Comparison of ENCODE assay signal across 24 cellular contexts in the genomic region with DNA sequence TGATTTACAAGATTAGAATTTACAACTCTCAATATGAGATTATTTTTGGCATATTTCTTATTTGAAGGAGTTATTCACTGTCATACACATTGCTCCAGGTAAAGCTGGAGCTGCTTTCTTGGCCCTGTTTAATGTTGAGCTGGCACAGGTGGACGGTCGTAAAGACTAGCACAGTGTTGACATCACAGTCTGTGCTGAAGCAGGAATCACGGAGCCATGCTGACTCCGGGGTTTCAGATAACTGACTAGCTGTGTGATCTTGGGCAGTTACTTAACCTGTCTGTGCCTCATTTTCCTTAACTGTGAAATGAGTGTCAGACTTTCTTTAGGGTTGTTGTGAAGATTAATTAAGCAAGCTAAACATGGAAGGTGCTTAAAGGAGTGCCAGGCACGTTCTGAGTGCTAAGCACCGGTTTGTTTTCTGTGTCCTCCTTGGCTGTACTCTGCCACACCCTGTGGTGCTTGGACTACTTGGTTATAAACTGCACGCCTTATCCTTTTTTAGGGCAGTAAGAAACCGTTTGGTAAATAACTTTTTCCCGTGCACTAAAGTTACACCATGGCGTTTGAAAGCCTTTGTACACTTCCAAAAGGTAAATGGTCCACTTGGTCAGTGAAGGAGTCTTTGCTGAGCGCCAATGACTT. TPM values are rescaled to one million over a fixed set of nuclear protein-coding genes. Genes with fewer than 3 reads are reported as not detected.
DNase-seq lines count a peak whose midpoint lies in the region; ATAC-seq, FAIRE-seq and TF ChIP-seq lines count a peak whose summit lies in the region.
"Had no signal": no experiment of that assay in that cellular context is flagged by ENCODE, and none has a peak within 500 bp of the region (broad histone marks: within the 10 kb centered on the region; RNA-seq: fewer than 3 reads in every experiment).

No MANE protein-coding gene starts in this region.

- no peak for TF ChIP-seq POLR2A in K562 (conservative IDR thresholded peaks at IDR 0.05)
- no peak for TF ChIP-seq POLR2A in prostate gland (IDR thresholded peaks at IDR 0.05)

- intact Hi-C loops in K562 (cut with micrococcal nuclease), result no loop called here
- intact Hi-C loops in prostate gland (cut with DNase I), result no loop called here

- no peak overlapping the region for H3K4me3 ChIP-seq in CD4-positive, CD25-positive, alpha-beta regulatory T cell (ENCODE audit: low read depth, low read length)
- H3K4me3 ChIP-seq in Loucy (ENCODE audit: low read length, poor library complexity, severe bottlenecking) (no peak overlapping the region), K562 (no peak overlapping the region), prostate gland (no peak overlapping the region), neuronal stem cell (ENCODE audit: low read length in 2 of 2) (no peak overlapping the region)
- H3K4me3 ChIP-seq: BLaER1, GM23338 had no signal

- no peaks in the 10 kb centered on the region for H4K20me1 ChIP-seq in Loucy (ENCODE audit: insufficient read depth, low read length, poor library complexity, severe bottlenecking)
- no peaks in the 10 kb centered on the region for H4K20me1 ChIP-seq in K562 (replicated peaks; ENCODE audit: control insufficient read depth, insufficient read depth, low read length)
- H4K20me1 ChIP-seq: BLaER1 had no signal

- H3F3A ChIP-seq in Loucy (ENCODE audit: low read depth), result no peaks in the 10 kb centered on the region

- H3K4me1 Mint-ChIP-seq in CD4-positive, CD25-positive, alpha-beta regulatory T cell, result peaks cover 0 to 9% (median 7%) of the 10 kb centered on the region in 4 donors
- H3K4me1 Mint-ChIP-seq in activated CD4-positive, alpha-beta memory T cell treated with anti-CD3 and anti-CD28 coated beads, Interleukin-2, amount 10 ng/mL, durations not matched to agents 7 days and 5 days, result peaks cover 14% of the 10 kb centered on the region
- H3K4me1 Mint-ChIP-seq: B cell, GM23338, H9 had no signal

- no peak overlapping the region for H3K4me3 Mint-ChIP-seq in CD4-positive, CD25-positive, alpha-beta regulatory T cell
- H3K4me3 Mint-ChIP-seq in activated CD4-positive, alpha-beta memory T cell treated with anti-CD3 and anti-CD28 coated beads, Interleukin-2, amount 10 ng/mL, durations not matched to agents 7 days and 5 days, result no peak overlapping the region
- H3K4me3 Mint-ChIP-seq: B cell; CD4-positive, alpha-beta T cell; CD8-positive, alpha-beta memory T cell; GM23338; H9; HFFc6 had no signal

- no peak overlapping the region for H2BK120ac ChIP-seq in neuronal stem cell (ENCODE audit: low read depth, low read length)

- no peak for DNase-seq in CD4-positive, CD25-positive, alpha-beta regulatory T cell
- DNase-seq in K562 (ENCODE audit: extremely low read depth in 1 of 4, low spot score in 3 of 4), result no peak
- DNase-seq in prostate gland (ENCODE audit: low spot score), result peak; percentile 67
- no peak for DNase-seq in EL
- DNase-seq in DMS153 treated with DMSO at 0.1 percent for 48 hours (lab: John Stamatoyannopoulos, UW; ENCODE audit: unreplicated experiment), result no peak
- no peak for DNase-seq in neuronal stem cell (ENCODE audit: low spot score)
- no peak for DNase-seq in activated CD4-positive, alpha-beta memory T cell treated with anti-CD3 and anti-CD28 coated beads, Interleukin-2, amount 10 ng/mL, durations not matched to agents 7 days and 5 days
- DNase-seq: CD4-positive, alpha-beta T cell; CD8-positive, alpha-beta memory T cell; DMS 273 treated with DMSO at 0.1 percent for 48 hours; DMS53; DMS79 treated with DMSO at 0.1 percent for 48 hours; H9; HFFc6 had no signal

- FAIRE-seq in K562 (lab: Jason Lieb, UNC), result peak; percentile 73
- FAIRE-seq: D721Med, G401.6, GM19239 had no signal

- no peak for TF ChIP-seq RAD21 in K562 (CRISPR knock-in tag; conservative IDR thresholded peaks at IDR 0.05 in 1 of 2, IDR thresholded peaks at IDR 0.05 in 1 of 2)

- TF ChIP-seq EP300 in K562 (IDR thresholded peaks at IDR 0.05; ENCODE audit: low read length), result no peak

- no peaks in the 10 kb centered on the region for H3K9me2 ChIP-seq in Loucy (replicated peaks; ENCODE audit: low read depth, low read length)

- no peak overlapping the region for H3K14ac ChIP-seq in neuronal stem cell (ENCODE audit: low read length)

- no TSS peak for BruUV-seq in K562 (replicated peaks; lab: Mats Ljungman, UMichigan)

- peaks cover 9% of the 10 kb centered on the region for H3K36me3 ChIP-seq in CD4-positive, CD25-positive, alpha-beta regulatory T cell (ENCODE audit: control insufficient read depth, insufficient read depth, low read length)
- H3K36me3 ChIP-seq in Loucy (ENCODE audit: insufficient read depth, low read length) (peaks cover 3% of the 10 kb centered on the region; the same call in 1 of the 2 replicates), K562 (ENCODE audit: control insufficient read depth, insufficient read depth, low read length) (peaks cover 71% of the 10 kb centered on the region), prostate gland (peaks cover 0 to 4% of the 10 kb centered on the region in 2 donors), neuronal stem cell (replicated peaks in 1 of 2; ENCODE audit: control insufficient read depth in 2 of 2, insufficient read depth in 2 of 2, low read length in 2 of 2) (peaks cover 13 to 55% of the 10 kb centered on the region in 2 donors)

- H3K79me1 ChIP-seq in neuronal stem cell (ENCODE audit: low read depth, low read length), result no peaks in the 10 kb centered on the region

- no peaks in the 10 kb centered on the region for H3K4me1 ChIP-seq in CD4-positive, CD25-positive, alpha-beta regulatory T cell (ENCODE audit: control insufficient read depth, insufficient read depth, low read length, poor library complexity, severe bottlenecking)
- H3K4me1 ChIP-seq in Loucy (ENCODE audit: insufficient read depth, low read length, poor library complexity, severe bottlenecking) (peaks cover 16% of the 10 kb centered on the region), K562 (replicated peaks in 1 of 2; ENCODE audit: control insufficient read depth in 2 of 2, insufficient read depth in 2 of 2, low read length in 2 of 2) (peaks cover 3 to 6% of the 10 kb centered on the region in 2 experiments; a peak in 3 of 5 replicates), prostate gland (replicated peaks) (peaks cover 4% of the 10 kb centered on the region), neuronal stem cell (ENCODE audit: control insufficient read depth in 2 of 2, insufficient read depth in 1 of 2, low read depth in 1 of 2, low read length in 2 of 2) (no peaks in the 10 kb centered on the region)

- H2AFZ ChIP-seq in Loucy (ENCODE audit: low read length) (no peak overlapping the region), K562 (ENCODE audit: low read depth, low read length) (no peak overlapping the region), neuronal stem cell (ENCODE audit: low read length) (no peak overlapping the region)
- H2AFZ ChIP-seq: GM23338 had no signal

- 78% methylated on average over 11 of the region's 11 CpGs for WGBS in K562 (ENCODE audit: insufficient coverage, low coverage, missing lambda C conversion rate)
- WGBS in prostate gland, result 71% methylated on average over 11 of the region's 11 CpGs
- WGBS in neuronal stem cell (ENCODE audit: extremely low coverage in 2 of 2, insufficient read length in 2 of 2, insufficient replicate concordance in 1 of 2), 2 donors, result no CpG with 5 or more reads among the region's 11 CpGs

- no peaks in the 10 kb centered on the region for H3K9me3 Mint-ChIP-seq in CD4-positive, CD25-positive, alpha-beta regulatory T cell
- no peaks in the 10 kb centered on the region for H3K9me3 Mint-ChIP-seq in activated CD4-positive, alpha-beta memory T cell treated with anti-CD3 and anti-CD28 coated beads, Interleukin-2, amount 10 ng/mL, durations not matched to agents 7 days and 5 days
- H3K9me3 Mint-ChIP-seq: CD4-positive, alpha-beta T cell; CD8-positive, alpha-beta memory T cell; GM23338; H9; HFFc6 had no signal

- H3K36me3 Mint-ChIP-seq in CD4-positive, CD25-positive, alpha-beta regulatory T cell, result peaks cover 46% of the 10 kb centered on the region
- H3K36me3 Mint-ChIP-seq in activated CD4-positive, alpha-beta memory T cell treated with anti-CD3 and anti-CD28 coated beads, Interleukin-2, amount 10 ng/mL, durations not matched to agents 7 days and 5 days (ENCODE audit: low read depth), result peaks cover 29% of the 10 kb centered on the region

- H2BK12ac ChIP-seq in neuronal stem cell (ENCODE audit: low read length), result no peak overlapping the region

- H2BK15ac ChIP-seq in neuronal stem cell (ENCODE audit: low read length), result no peak overlapping the region

- no peak overlapping the region for H3K18ac ChIP-seq in neuronal stem cell (ENCODE audit: low read length)

- no peaks in the 10 kb centered on the region for H3K9me3 ChIP-seq in CD4-positive, CD25-positive, alpha-beta regulatory T cell (ENCODE audit: control insufficient read depth in 2 of 2, low read length in 2 of 2)
- H3K9me3 ChIP-seq in Loucy (ENCODE audit: insufficient read depth, low read depth, low read length) (no peaks in the 10 kb centered on the region), K562 (replicated peaks; ENCODE audit: control insufficient read depth, insufficient read depth, low read depth, low read length) (no peaks in the 10 kb centered on the region), prostate gland (no peaks in the 10 kb centered on the region), neuronal stem cell (replicated peaks in 1 of 2; ENCODE audit: control insufficient read depth in 2 of 2, insufficient read depth in 1 of 2, low read depth in 1 of 2, low read length in 2 of 2) (no peaks in the 10 kb centered on the region)
- H3K9me3 ChIP-seq: BLaER1 had no signal

- no peak overlapping the region for H3K9ac ChIP-seq in Loucy (ENCODE audit: low read depth, low read length, poor library complexity, severe bottlenecking)
- H3K9ac ChIP-seq in K562 (ENCODE audit: insufficient read depth in 1 of 2, low read depth in 2 of 2, low read length in 2 of 2), result no peak overlapping the region; a peak in 1 of 4 replicates
- H3K9ac ChIP-seq in neuronal stem cell (ENCODE audit: low read depth, low read length, poor library complexity), result no peak overlapping the region
- H3K9ac ChIP-seq: BLaER1 had no signal

- H3K27me3 Mint-ChIP-seq in CD4-positive, CD25-positive, alpha-beta regulatory T cell, result no peaks in the 10 kb centered on the region
- H3K27me3 Mint-ChIP-seq in activated CD4-positive, alpha-beta memory T cell treated with anti-CD3 and anti-CD28 coated beads, Interleukin-2, amount 10 ng/mL, durations not matched to agents 7 days and 5 days, result no peaks in the 10 kb centered on the region
- H3K27me3 Mint-ChIP-seq: B cell; CD4-positive, alpha-beta T cell; CD8-positive, alpha-beta memory T cell had no signal

- H3K4me2 ChIP-seq in Loucy (ENCODE audit: low read depth, low read length, poor library complexity, severe bottlenecking) (peak overlapping the region; percentile 46), K562 (ENCODE audit: insufficient read depth, low read length) (no peak overlapping the region), neuronal stem cell (ENCODE audit: insufficient read depth, low read length, poor library complexity, severe bottlenecking) (no peak overlapping the region)
- H3K4me2 ChIP-seq: BLaER1, GM23338 had no signal

- no peak for ATAC-seq in CD4-positive, CD25-positive, alpha-beta regulatory T cell (ENCODE audit: low read depth in 2 of 2)
- peak; percentile 31 for ATAC-seq in K562
- ATAC-seq: GM23338, HCT116 had no signal

- POLR2A ChIA-PET in K562 (lab: Yijun Ruan, JAX), result interaction anchor here (0.6 to 2.6 kb wide), 3 partner anchors 12 to 33 kb away, joined by 3 to 11 read pairs (median 3); no protein-coding TSS in a partner anchor
- POLR2A ChIA-PET in activated CD4-positive, alpha-beta memory T cell treated with anti-CD3 and anti-CD28 coated beads, Interleukin-2, amount 10 ng/mL, durations not matched to agents 7 days and 5 days (lab: Charles Lee), result no interaction called here

- H3K27ac ChIP-seq in CD4-positive, CD25-positive, alpha-beta regulatory T cell (ENCODE audit: insufficient read depth, low read length, poor library complexity, severe bottlenecking), result no peak overlapping the region
- H3K27ac ChIP-seq in K562 (ENCODE audit: extremely low read depth, low read depth, low read length) (no peak overlapping the region), prostate gland (no peak overlapping the region), neuronal stem cell (replicated peaks; ENCODE audit: low read length) (no peak overlapping the region)
- H3K27ac ChIP-seq: 22Rv1, BLaER1, C4-2B had no signal

- H3K23ac ChIP-seq in neuronal stem cell (ENCODE audit: low read depth, low read length, poor library complexity), result no peak overlapping the region

- H3K27me3 ChIP-seq in CD4-positive, CD25-positive, alpha-beta regulatory T cell (ENCODE audit: control insufficient read depth, insufficient read depth, low read length), result no peaks in the 10 kb centered on the region
- H3K27me3 ChIP-seq in Loucy (ENCODE audit: insufficient read depth, low read length, poor library complexity, severe bottlenecking), result no peaks in the 10 kb centered on the region
- H3K27me3 ChIP-seq in K562 (ENCODE audit: control insufficient read depth in 2 of 2, insufficient read depth in 2 of 2, low read length in 2 of 2), result no peaks in the 10 kb centered on the region
- no peaks in the 10 kb centered on the region for H3K27me3 ChIP-seq in prostate gland (replicated peaks; ENCODE audit: insufficient read depth)
- H3K27me3 ChIP-seq in neuronal stem cell (ENCODE audit: control insufficient read depth in 3 of 3, insufficient read depth in 3 of 3, low read depth in 1 of 3, low read length in 3 of 3), result no peaks in the 10 kb centered on the region
- H3K27me3 ChIP-seq: BLaER1 had no signal

- no peak overlapping the region for H4K91ac ChIP-seq in neuronal stem cell (ENCODE audit: low read depth, low read length, poor library complexity)

- CTCF ChIA-PET in K562 (lab: Yijun Ruan, JAX; ENCODE audit: low intra/inter-chr PET ratio), result no interaction called here
- CTCF ChIA-PET in activated CD4-positive, alpha-beta memory T cell treated with anti-CD3 and anti-CD28 coated beads, Interleukin-2, amount 10 ng/mL, durations not matched to agents 7 days and 5 days (lab: Charles Lee), result no interaction called here

- H3K79me2 ChIP-seq in Loucy (ENCODE audit: insufficient read depth, low read length), result no peaks in the 10 kb centered on the region
- no peaks in the 10 kb centered on the region for H3K79me2 ChIP-seq in K562 (ENCODE audit: control insufficient read depth, insufficient read depth, low read length)

- in situ Hi-C loops in K562 (cut with MboI), result no loop called here

- H3K9me1 ChIP-seq in K562 (ENCODE audit: control insufficient read depth, insufficient read depth, low read length), result peaks cover 3% of the 10 kb centered on the region

- TF ChIP-seq CTCF in Loucy (conservative IDR thresholded peaks at IDR 0.05; ENCODE audit: low read length) (no peak), K562 (IDR thresholded peaks at IDR 0.05 in 2 of 3, conservative IDR thresholded peaks at IDR 0.05 in 1 of 3; ENCODE audit: insufficient read depth in 2 of 3, low read depth in 1 of 3, low read length in 3 of 3) (no peak), prostate gland (IDR thresholded peaks at IDR 0.05) (no peak)

- no peak overlapping the region for H2BK5ac ChIP-seq in neuronal stem cell (ENCODE audit: low read length)

- no peak overlapping the region for H2AK5ac ChIP-seq in neuronal stem cell (ENCODE audit: low read depth, low read length)

- no peak overlapping the region for H4K8ac ChIP-seq in neuronal stem cell (ENCODE audit: low read depth, low read length)

- H3K27ac Mint-ChIP-seq in CD4-positive, CD25-positive, alpha-beta regulatory T cell, result peak overlapping the region in 2 of 3 donors; percentile 20 to 48
- H3K27ac Mint-ChIP-seq in activated CD4-positive, alpha-beta memory T cell treated with anti-CD3 and anti-CD28 coated beads, Interleukin-2, amount 10 ng/mL, durations not matched to agents 7 days and 5 days, result no peak overlapping the region
- H3K27ac Mint-ChIP-seq: B cell; CD4-positive, alpha-beta T cell; CD8-positive, alpha-beta memory T cell; GM23338; HFFc6 had no signal

- no peak overlapping the region for H3K4ac ChIP-seq in neuronal stem cell (ENCODE audit: low read length)

RNA-seq across cellular contexts. Expression of a gene that starts 47.7 kb away (rescaled TPM):
- total RNA-seq in CD4-positive, CD25-positive, alpha-beta regulatory T cell, result 9.6 TPM
- polyA plus RNA-seq in CD4-positive, CD25-positive, alpha-beta regulatory T cell, result 10 to 100 TPM in 3 of 4 donors, 1 to 10 TPM in 1; 8.3 to 13.5 (median 12.6) TPM
- total RNA-seq in K562 (2011; cell fraction: chromatin; rRNA removed; ENCODE audit: low replicate concordance), result 95.4 and 308 TPM in 2 replicates
- 44.7 and 52.6 TPM in 2 replicates for total RNA-seq in K562 (2011; cell fraction: nucleolus; rRNA removed)
- total RNA-seq in K562 (2011; cell fraction: nucleoplasm; rRNA removed), result 111 and 142 TPM in 2 replicates
- total RNA-seq in K562 (2014; rRNA removed), result 24.7 and 28.3 TPM in 2 replicates
- 21.9 and 24.0 TPM in 2 replicates for total RNA-seq in K562 (2014; rRNA removed; fragmentation: Illumina TruSeq; extraction: Trizol)
- 17.7 and 20.6 TPM in 2 replicates for total RNA-seq in K562 (2015; rRNA removed; fragmentation: Illumina TruSeq; extraction: Trizol)
- 23.1 and 27.1 TPM in 2 replicates for total RNA-seq in K562 (2021)
- polyA plus RNA-seq in K562 (2011; rRNA removed), result 33.3 and 37.9 TPM in 2 replicates
- polyA plus RNA-seq in K562 (2011; cell fraction: cytosol; rRNA removed), result 44.5 and 61.9 TPM in 2 replicates
- polyA plus RNA-seq in K562 (2011; cell fraction: nucleus; rRNA removed), result 138 and 267 TPM in 2 replicates
- polyA plus RNA-seq in K562 (2012), result 27.1 and 46.7 TPM in 2 replicates
- polyA plus RNA-seq in K562 (2014; fragmentation: Illumina TruSeq; extraction: Trizol), result 20.3 and 36.5 TPM in 2 replicates
- 1 to 10 TPM; 1.3 to 1.6 TPM for polyA plus RNA-seq in K562 (2014; fragmentation: Nextera tagmentation; extraction: Ambion mirVana)
- 39.3 and 42.5 TPM in 2 replicates for polyA plus RNA-seq in K562 (2014; rRNA removed)
- 42.0 and 45.1 TPM in 2 replicates for polyA minus RNA-seq in K562 (2011; rRNA and poly(A)+ RNA removed)
- 20.7 and 21.2 TPM in 2 replicates for polyA minus RNA-seq in K562 (2011; cell fraction: cytosol; rRNA and poly(A)+ RNA removed)
- 40.8 and 41.6 TPM in 2 replicates for polyA minus RNA-seq in K562 (2011; cell fraction: nucleus; rRNA and poly(A)+ RNA removed)
- total RNA-seq in prostate gland, result 10 to 100 TPM; 14.3 to 35.0 TPM
- 14.3 TPM for polyA plus RNA-seq in neuronal stem cell (2013, experiment 1 of 2)
- 17.2 TPM for polyA plus RNA-seq in neuronal stem cell (2013, experiment 2 of 2)
- 10 to 100 TPM; 12.2 to 16.1 TPM for total RNA-seq in activated CD4-positive, alpha-beta memory T cell treated with anti-CD3 and anti-CD28 coated beads, Interleukin-2, amount 10 ng/mL, durations not matched to agents 7 days and 5 days
